ENCODE assay signal across 9 cellular contexts in genomic region chr7:55128693-55129394, GRCh38.
DNase-seq lines count a peak whose midpoint lies in the region; ATAC-seq and TF ChIP-seq lines count a peak whose summit lies in the region.
"Had no signal": no experiment of that assay in that cellular context is flagged by ENCODE, and none has a peak within 500 bp of the region (broad histone marks: within the 10 kb centered on the region; RNA-seq: fewer than 3 reads in every experiment).

No MANE protein-coding gene starts in this region.

- no peaks in the 10 kb centered on the region for H3K36me3 Mint-ChIP-seq in glutamatergic neuron (ENCODE audit: unreplicated experiment)

- no peak overlapping the region for H3K4me3 ChIP-seq in skeletal muscle cell (ENCODE audit: low read depth, low read length)
- H3K4me3 ChIP-seq: body of pancreas had no signal

- peak overlapping the region; percentile 56 for H3K4me3 Mint-ChIP-seq in glutamatergic neuron (ENCODE audit: unreplicated experiment)

- DNase-seq in Daoy (ENCODE audit: low read depth) (peak; percentile 63), SK-N-DZ (ENCODE audit: low spot score) (peak; percentile 37), glutamatergic neuron (peak; percentile 81), skeletal muscle cell (ENCODE audit: low read depth) (peak; percentile 79), T-helper 1 cell (no peak), medulla oblongata (ENCODE audit: extremely low spot score) (no peak)

- H3K4me1 Mint-ChIP-seq in glutamatergic neuron (ENCODE audit: low read depth, unreplicated experiment) = peaks cover 52% of the 10 kb centered on the region

- no peak for ATAC-seq in HG02870 (IDR thresholded peaks at IDR 0.05; ENCODE audit: unreplicated experiment)
- ATAC-seq in HG02852 (IDR thresholded peaks at IDR 0.05; ENCODE audit: unreplicated experiment) = no peak
- ATAC-seq: body of pancreas had no signal

- peak overlapping the region; percentile 88 for H3K27ac Mint-ChIP-seq in glutamatergic neuron (ENCODE audit: unreplicated experiment)

- H3K27me3 Mint-ChIP-seq in glutamatergic neuron (ENCODE audit: unreplicated experiment) = peaks cover 25% of the 10 kb centered on the region

- TF ChIP-seq CTCF in glutamatergic neuron (IDR thresholded peaks at IDR 0.05; ENCODE audit: partially characterized antibody, unreplicated experiment) = no peak

- peaks cover 19% of the 10 kb centered on the region for H3K9me3 Mint-ChIP-seq in glutamatergic neuron (ENCODE audit: unreplicated experiment)

Comparison
In these comparisons a context has a peak if more than half of its experiments do, and no peak if none do; other contexts are left out.
1. DNase-seq: peak in Daoy (single experiment), SK-N-DZ (single experiment), glutamatergic neuron (single experiment) and skeletal muscle cell (single experiment); none in T-helper 1 cell (0 of 5) and medulla oblongata (single experiment).